2 cellular contexts compared by ENCODE assay signal in genomic region chr2:129112181-129112580, GRCh38.
TF ChIP-seq lines count a peak whose summit lies in the region.

No MANE protein-coding gene starts in this region.

TF ChIP-seq in H1, 55 proteins besides CTCF, POLR2A, EP300 and RAD21:
- TF ChIP-seq HDAC2 (IDR thresholded peaks at IDR 0.05; ENCODE audit: borderline replicate concordance in 1 of 2, low read depth in 2 of 2, low read length in 2 of 2) (no peak), GTF2F1 (IDR thresholded peaks at IDR 0.05; ENCODE audit: borderline replicate concordance, low read depth, low read length) (no peak), MAFK (IDR thresholded peaks at IDR 0.05; ENCODE audit: low read depth, low read length) (no peak), NRF1 (IDR thresholded peaks at IDR 0.05; ENCODE audit: low read depth, low read length) (no peak), SIRT6 (IDR thresholded peaks at IDR 0.05; ENCODE audit: low read length) (no peak), CEBPB (IDR thresholded peaks at IDR 0.05; ENCODE audit: low read depth, low read length) (no peak), YY1 (IDR thresholded peaks at IDR 0.05; ENCODE audit: low read depth, low read length) (no peak)

TF ChIP-seq in GM23338, 12 proteins besides CTCF, POLR2A, EP300 and RAD21:
- no peak for TF ChIP-seq EZH2 (IDR thresholded peaks at IDR 0.05; ENCODE audit: low read depth, unreplicated experiment)
- no peak for TF ChIP-seq ZNF331 (CRISPR knock-in tag; IDR thresholded peaks at IDR 0.05; ENCODE audit: low read depth)
- TF ChIP-seq, protein P1, sequence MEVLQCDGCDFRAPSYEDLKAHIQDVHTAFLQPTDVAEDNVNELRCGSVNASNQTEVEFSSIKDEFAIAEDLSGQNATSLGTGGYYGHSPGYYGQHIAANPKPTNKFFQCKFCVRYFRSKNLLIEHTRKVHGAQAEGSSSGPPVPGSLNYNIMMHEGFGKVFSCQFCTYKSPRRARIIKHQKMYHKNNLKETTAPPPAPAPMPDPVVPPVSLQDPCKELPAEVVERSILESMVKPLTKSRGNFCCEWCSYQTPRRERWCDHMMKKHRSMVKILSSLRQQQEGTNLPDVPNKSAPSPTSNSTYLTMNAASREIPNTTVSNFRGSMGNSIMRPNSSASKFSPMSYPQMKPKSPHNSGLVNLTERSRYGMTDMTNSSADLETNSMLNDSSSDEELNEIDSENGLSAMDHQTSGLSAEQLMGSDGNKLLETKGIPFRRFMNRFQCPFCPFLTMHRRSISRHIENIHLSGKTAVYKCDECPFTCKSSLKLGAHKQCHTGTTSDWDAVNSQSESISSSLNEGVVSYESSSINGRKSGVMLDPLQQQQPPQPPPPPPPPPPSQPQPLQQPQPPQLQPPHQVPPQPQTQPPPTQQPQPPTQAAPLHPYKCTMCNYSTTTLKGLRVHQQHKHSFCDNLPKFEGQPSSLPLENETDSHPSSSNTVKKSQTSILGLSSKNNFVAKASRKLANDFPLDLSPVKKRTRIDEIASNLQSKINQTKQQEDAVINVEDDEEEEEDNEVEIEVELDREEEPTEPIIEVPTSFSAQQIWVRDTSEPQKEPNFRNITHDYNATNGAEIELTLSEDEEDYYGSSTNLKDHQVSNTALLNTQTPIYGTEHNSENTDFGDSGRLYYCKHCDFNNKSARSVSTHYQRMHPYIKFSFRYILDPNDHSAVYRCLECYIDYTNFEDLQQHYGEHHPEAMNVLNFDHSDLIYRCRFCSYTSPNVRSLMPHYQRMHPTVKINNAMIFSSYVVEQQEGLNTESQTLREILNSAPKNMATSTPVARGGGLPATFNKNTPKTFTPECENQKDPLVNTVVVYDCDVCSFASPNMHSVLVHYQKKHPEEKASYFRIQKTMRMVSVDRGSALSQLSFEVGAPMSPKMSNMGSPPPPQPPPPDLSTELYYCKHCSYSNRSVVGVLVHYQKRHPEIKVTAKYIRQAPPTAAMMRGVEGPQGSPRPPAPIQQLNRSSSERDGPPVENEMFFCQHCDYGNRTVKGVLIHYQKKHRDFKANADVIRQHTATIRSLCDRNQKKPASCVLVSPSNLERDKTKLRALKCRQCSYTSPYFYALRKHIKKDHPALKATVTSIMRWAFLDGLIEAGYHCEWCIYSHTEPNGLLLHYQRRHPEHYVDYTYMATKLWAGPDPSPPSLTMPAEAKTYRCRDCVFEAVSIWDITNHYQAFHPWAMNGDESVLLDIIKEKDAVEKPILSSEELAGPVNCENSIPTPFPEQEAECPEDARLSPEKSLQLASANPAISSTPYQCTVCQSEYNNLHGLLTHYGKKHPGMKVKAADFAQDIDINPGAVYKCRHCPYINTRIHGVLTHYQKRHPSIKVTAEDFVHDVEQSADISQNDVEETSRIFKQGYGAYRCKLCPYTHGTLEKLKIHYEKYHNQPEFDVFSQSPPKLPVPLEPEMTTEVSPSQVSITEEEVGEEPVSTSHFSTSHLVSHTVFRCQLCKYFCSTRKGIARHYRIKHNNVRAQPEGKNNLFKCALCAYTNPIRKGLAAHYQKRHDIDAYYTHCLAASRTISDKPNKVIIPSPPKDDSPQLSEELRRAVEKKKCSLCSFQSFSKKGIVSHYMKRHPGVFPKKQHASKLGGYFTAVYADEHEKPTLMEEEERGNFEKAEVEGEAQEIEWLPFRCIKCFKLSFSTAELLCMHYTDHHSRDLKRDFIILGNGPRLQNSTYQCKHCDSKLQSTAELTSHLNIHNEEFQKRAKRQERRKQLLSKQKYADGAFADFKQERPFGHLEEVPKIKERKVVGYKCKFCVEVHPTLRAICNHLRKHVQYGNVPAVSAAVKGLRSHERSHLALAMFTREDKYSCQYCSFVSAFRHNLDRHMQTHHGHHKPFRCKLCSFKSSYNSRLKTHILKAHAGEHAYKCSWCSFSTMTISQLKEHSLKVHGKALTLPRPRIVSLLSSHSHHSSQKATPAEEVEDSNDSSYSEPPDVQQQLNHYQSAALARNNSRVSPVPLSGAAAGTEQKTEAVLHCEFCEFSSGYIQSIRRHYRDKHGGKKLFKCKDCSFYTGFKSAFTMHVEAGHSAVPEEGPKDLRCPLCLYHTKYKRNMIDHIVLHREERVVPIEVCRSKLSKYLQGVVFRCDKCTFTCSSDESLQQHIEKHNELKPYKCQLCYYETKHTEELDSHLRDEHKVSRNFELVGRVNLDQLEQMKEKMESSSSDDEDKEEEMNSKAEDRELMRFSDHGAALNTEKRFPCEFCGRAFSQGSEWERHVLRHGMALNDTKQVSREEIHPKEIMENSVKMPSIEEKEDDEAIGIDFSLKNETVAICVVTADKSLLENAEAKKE (CRISPR knock-in tag; IDR thresholded peaks at IDR 0.05), result no peak
